In genomic region chr18:45780568-45780967, GRCh38 we compare ENCODE assay signal across 19 cellular contexts. TPM values are rescaled to one million over a fixed set of nuclear protein-coding genes. Genes with fewer than 3 reads are reported as not detected.
DNase-seq lines count a peak whose midpoint lies in the region; ATAC-seq lines count a peak whose summit lies in the region.
"Had no signal": no experiment of that assay in that cellular context is flagged by ENCODE, and none has a peak within 500 bp of the region (broad histone marks: within the 10 kb centered on the region; RNA-seq: fewer than 3 reads in every experiment).

No MANE protein-coding gene starts in this region.

- DNase-seq in COLO829 (ENCODE audit: low spot score) (peak; percentile 71), LHCN-M2 (ENCODE audit: low read depth) (peak; percentile 61), amniotic epithelial cell (ENCODE audit: low read depth) (peak; percentile 32), iris pigment epithelial cell (ENCODE audit: low read depth) (peak; percentile 51), NCI-H1694 treated with DMSO at 0.1 percent for 48 hours (lab: John Stamatoyannopoulos, UW) (no peak), NOMO-1 treated with DMSO at 0.1 percent for 48 hours (lab: John Stamatoyannopoulos, UW; ENCODE audit: unreplicated experiment) (no peak)
- no peak for DNase-seq in activated naive CD8-positive, alpha-beta T cell treated with anti-CD3 and anti-CD28 coated beads, Interleukin-2, amount 50 U/mL, for 24 hours
- DNase-seq: activated CD4-positive, CD25-positive, alpha-beta regulatory T cell treated with anti-CD3 and anti-CD28 coated beads, Interleukin-2, amount 50 U/mL, for 72 hours; activated CD8-positive, alpha-beta memory T cell treated with anti-CD3 and anti-CD28 coated beads for 24 hours; activated naive CD8-positive, alpha-beta T cell treated with anti-CD3 and anti-CD28 coated beads, Interleukin-2, amount 10 ng/mL, durations not matched to agents 7 days and 5 days; CD8-positive, alpha-beta T cell; dorsolateral prefrontal cortex; NCI-H1105; NCI-H774; retina had no signal

- peaks cover 6% of the 10 kb centered on the region for H3K4me1 Mint-ChIP-seq in activated naive CD8-positive, alpha-beta T cell treated with anti-CD3 and anti-CD28 coated beads, Interleukin-2, amount 50 U/mL, for 24 hours

- H3K27me3 Mint-ChIP-seq in activated naive CD8-positive, alpha-beta T cell treated with anti-CD3 and anti-CD28 coated beads, Interleukin-2, amount 50 U/mL, for 24 hours = peaks cover 9% of the 10 kb centered on the region

- no peaks in the 10 kb centered on the region for H3K36me3 Mint-ChIP-seq in activated naive CD8-positive, alpha-beta T cell treated with anti-CD3 and anti-CD28 coated beads, Interleukin-2, amount 50 U/mL, for 24 hours (ENCODE audit: low read depth)
- H3K36me3 Mint-ChIP-seq: CD8-positive, alpha-beta T cell had no signal

- H3K9me3 Mint-ChIP-seq in activated naive CD8-positive, alpha-beta T cell treated with anti-CD3 and anti-CD28 coated beads, Interleukin-2, amount 50 U/mL, for 24 hours = no peaks in the 10 kb centered on the region
- H3K9me3 Mint-ChIP-seq: activated naive CD8-positive, alpha-beta T cell treated with anti-CD3 and anti-CD28 coated beads, Interleukin-2, amount 10 ng/mL, durations not matched to agents 7 days and 5 days; CD8-positive, alpha-beta T cell had no signal

- no peak overlapping the region for H3K27ac Mint-ChIP-seq in activated naive CD8-positive, alpha-beta T cell treated with anti-CD3 and anti-CD28 coated beads, Interleukin-2, amount 50 U/mL, for 24 hours
- H3K27ac Mint-ChIP-seq: activated naive CD8-positive, alpha-beta T cell treated with anti-CD3 and anti-CD28 coated beads, Interleukin-2, amount 10 ng/mL, durations not matched to agents 7 days and 5 days; CD8-positive, alpha-beta T cell had no signal

- ATAC-seq in HG03521 (IDR thresholded peaks at IDR 0.05; ENCODE audit: unreplicated experiment) = no peak
- no peak for ATAC-seq in activated naive CD8-positive, alpha-beta T cell treated with anti-CD3 and anti-CD28 coated beads, Interleukin-2, amount 50 U/mL, for 24 hours
- ATAC-seq: CD8-positive, alpha-beta T cell had no signal

- H3K4me3 Mint-ChIP-seq in activated naive CD8-positive, alpha-beta T cell treated with anti-CD3 and anti-CD28 coated beads, Interleukin-2, amount 50 U/mL, for 24 hours = no peak overlapping the region
- H3K4me3 Mint-ChIP-seq: activated naive CD8-positive, alpha-beta T cell treated with anti-CD3 and anti-CD28 coated beads, Interleukin-2, amount 10 ng/mL, durations not matched to agents 7 days and 5 days; CD8-positive, alpha-beta T cell had no signal

RNA-seq across cellular contexts. Expression of gene SIGLEC15, which starts 44.9 kb away (rescaled TPM):
- 2.9 and 5.0 TPM in 2 replicates for total RNA-seq in LHCN-M2 (2014; rRNA removed)
- polyA plus RNA-seq in LHCN-M2 (2012) = 0.61 TPM
- total RNA-seq: activated naive CD8-positive, alpha-beta T cell treated with anti-CD3 and anti-CD28 coated beads, Interleukin-2, amount 10 ng/mL, durations not matched to agents 7 days and 5 days; cardiac septum; CD8-positive, alpha-beta T cell; temporal lobe had no signal

RNA-seq across cellular contexts. Expression of gene SLC14A1, which starts 56.6 kb away (rescaled TPM):
- total RNA-seq in LHCN-M2 (2014; rRNA removed) = 0.06 and 0.34 TPM in 2 replicates
- 0.22 TPM for polyA plus RNA-seq in LHCN-M2 (2012)
- total RNA-seq: epithelial cell of proximal tubule had no signal

Comparison
In these comparisons a context has a peak if more than half of its experiments do, and no peak if none do; other contexts are left out.
1. DNase-seq: peak in COLO829 (single experiment), LHCN-M2 (single experiment), amniotic epithelial cell (single experiment) and iris pigment epithelial cell (single experiment); none in NCI-H1694 treated with DMSO at 0.1 percent for 48 hours (single experiment), activated naive CD8-positive, alpha-beta T cell treated with anti-CD3 and anti-CD28 coated beads, Interleukin-2, amount 50 U/mL, for 24 hours (single experiment) and NOMO-1 treated with DMSO at 0.1 percent for 48 hours (single experiment).